3 cellular contexts compared by ENCODE assay signal in the genomic region with DNA sequence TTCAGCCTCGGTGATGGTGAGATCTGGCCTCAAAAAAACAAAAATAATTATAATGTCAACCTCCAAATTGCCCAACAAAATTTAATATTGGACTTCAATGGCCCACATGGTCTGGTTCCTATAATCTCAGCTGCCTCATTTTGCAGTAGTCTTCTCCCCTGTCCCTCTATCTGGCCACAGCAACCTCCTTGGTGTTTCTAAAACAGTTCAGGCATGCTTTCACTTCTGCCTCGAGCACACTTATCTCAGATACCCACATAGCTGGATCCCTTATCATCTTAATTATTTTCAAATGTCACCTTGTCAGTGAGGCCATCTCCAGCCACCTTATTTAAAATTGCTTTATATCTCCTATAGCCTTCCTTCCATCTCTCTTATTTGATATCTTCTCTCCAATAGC.
"Had no signal": no experiment of that assay in that cellular context is flagged by ENCODE, and none has a peak within 500 bp of the region (broad histone marks: within the 10 kb centered on the region; RNA-seq: fewer than 3 reads in every experiment).

No MANE protein-coding gene starts in this region.

- DNase-seq: GDM1, GF-D8 had no signal

- H3K4me3 ChIP-seq: GM12878 had no signal

- ATAC-seq: GM12878 had no signal
